In the genomic region with DNA sequence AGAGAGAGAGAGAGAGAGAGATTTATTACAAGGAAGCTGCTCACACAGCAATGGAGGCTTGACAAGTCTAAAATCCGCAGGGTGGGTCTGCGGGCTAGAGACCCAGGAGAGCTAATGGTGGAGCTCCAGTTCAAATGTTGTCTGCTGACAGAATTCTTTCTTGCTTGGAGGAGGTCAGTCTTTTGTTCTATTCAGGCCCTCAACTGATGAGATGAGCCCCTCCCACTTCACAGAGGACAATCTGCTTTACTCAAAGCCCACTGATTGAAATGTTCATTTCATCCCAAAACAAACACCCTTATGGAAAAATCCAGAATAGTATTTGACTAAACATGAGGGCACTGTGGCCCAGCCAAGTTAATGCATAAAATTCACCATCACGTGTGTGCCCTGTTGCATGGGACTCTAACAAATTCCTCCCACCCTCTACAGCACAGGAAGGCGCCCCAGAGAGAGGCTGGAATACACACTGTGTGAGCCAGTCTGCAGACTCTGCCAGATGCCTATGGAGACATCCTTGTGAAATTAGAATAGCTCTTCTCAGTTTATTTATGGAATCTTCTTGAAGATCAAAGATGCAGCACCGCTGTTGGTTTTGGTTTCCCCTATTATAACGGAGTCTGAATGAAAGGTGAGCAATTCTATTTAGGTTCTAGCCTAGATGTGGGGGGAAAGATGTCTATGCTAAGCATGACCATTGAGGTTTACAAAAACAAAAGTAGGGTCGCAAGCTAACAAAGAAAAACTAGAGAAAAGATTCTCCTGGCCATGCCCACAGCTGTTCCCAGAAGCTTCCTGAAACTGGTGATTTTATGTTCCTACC, we compare ENCODE assay signal across 22 cellular contexts.
DNase-seq lines count a peak whose midpoint lies in the region; ATAC-seq and TF ChIP-seq lines count a peak whose summit lies in the region.
"Had no signal": no experiment of that assay in that cellular context is flagged by ENCODE, and none has a peak within 500 bp of the region (broad histone marks: within the 10 kb centered on the region; RNA-seq: fewer than 3 reads in every experiment).

No MANE protein-coding gene starts in this region.

- no peaks in the 10 kb centered on the region for H3K36me3 ChIP-seq in HEK293 (ENCODE audit: control insufficient read depth in 2 of 2, insufficient read depth in 1 of 2, low read length in 2 of 2)
- H3K36me3 ChIP-seq: SJSA1, thoracic aorta had no signal

- TF ChIP-seq CTCF in HEK293 (tag by site-specific recombination; IDR thresholded peaks at IDR 0.05): no peak
- TF ChIP-seq CTCF in progenitor cell of endocrine pancreas (IDR thresholded peaks at IDR 0.05; ENCODE audit: unreplicated experiment): no peak
- no peak for TF ChIP-seq CTCF in GM20000 (IDR thresholded peaks at IDR 0.05; ENCODE audit: extremely low read depth, missing control alignments)

- DNase-seq in progenitor cell of endocrine pancreas (ENCODE audit: low spot score, unreplicated experiment) (no peak), GM20000 (ENCODE audit: low spot score) (no peak), GDM1 (lab: John Stamatoyannopoulos, UW) (no peak), DMS 273 treated with DMSO at 0.1 percent for 48 hours (lab: John Stamatoyannopoulos, UW) (no peak)
- DNase-seq: activated CD4-positive, alpha-beta T cell treated with anti-CD3 and anti-CD28 coated beads for 4 hours; glutamatergic neuron; GOT3; NCI-H187; NCI-H446 treated with DMSO at 0.1 percent for 48 hours; PC-3; right cardiac atrium; T-helper 9 cell had no signal

- H3K4me1 ChIP-seq in HEK293 (ENCODE audit: control insufficient read depth, insufficient read depth, low read length): no peaks in the 10 kb centered on the region
- H3K4me1 ChIP-seq: SJSA1 had no signal

- no peak overlapping the region for H3K27ac ChIP-seq in HEK293 (ENCODE audit: extremely low read depth, low read depth, low read length)
- H3K27ac ChIP-seq: SJSA1, thoracic aorta had no signal

- no peak overlapping the region for H3K4me3 ChIP-seq in HEK293 (ENCODE audit: low read depth, low read length)
- H3K4me3 ChIP-seq: SJSA1, thoracic aorta had no signal

- peaks cover 14% of the 10 kb centered on the region for H3K27me3 Mint-ChIP-seq in progenitor cell of endocrine pancreas
- peaks cover 12% of the 10 kb centered on the region for H3K27me3 Mint-ChIP-seq in activated T-helper 17 cell treated with anti-CD3 and anti-CD28 coated beads, Interleukin-2, amount 50 U/mL, for 72 hours

- peak; percentile 37 for ATAC-seq in GM19372 (IDR thresholded peaks at IDR 0.05; ENCODE audit: low read depth, unreplicated experiment)
- peak; percentile 33 for ATAC-seq in HG03457 (IDR thresholded peaks at IDR 0.05; ENCODE audit: unreplicated experiment)
- ATAC-seq in activated T-helper 17 cell treated with anti-CD3 and anti-CD28 coated beads, Interleukin-2, amount 50 U/mL, for 72 hours (replicated peaks): no peak
- ATAC-seq: activated naive CD4-positive, alpha-beta T cell treated with anti-CD3 and anti-CD28 coated beads, Interleukin-2, amount 50 U/mL, for 72 hours; esophagus mucosa; PC-3; right cardiac atrium had no signal

- POLR2A ChIA-PET in HEK293 (lab: Yijun Ruan, JAX): no interaction called here

- peak overlapping the region; percentile 73 for H3K27ac Mint-ChIP-seq in progenitor cell of endocrine pancreas
- no peak overlapping the region for H3K27ac Mint-ChIP-seq in activated T-helper 17 cell treated with anti-CD3 and anti-CD28 coated beads, Interleukin-2, amount 50 U/mL, for 72 hours
- H3K27ac Mint-ChIP-seq: activated naive CD4-positive, alpha-beta T cell treated with anti-CD3 and anti-CD28 coated beads, Interleukin-2, amount 50 U/mL, for 72 hours; memory B cell had no signal

- H3K9me3 Mint-ChIP-seq in progenitor cell of endocrine pancreas (ENCODE audit: low read depth): peaks cover 5% of the 10 kb centered on the region
- peaks cover 7% of the 10 kb centered on the region for H3K9me3 Mint-ChIP-seq in activated T-helper 17 cell treated with anti-CD3 and anti-CD28 coated beads, Interleukin-2, amount 50 U/mL, for 72 hours

- peaks cover 7% of the 10 kb centered on the region for H3K4me1 Mint-ChIP-seq in progenitor cell of endocrine pancreas (ENCODE audit: low read depth)
- peaks cover under 1% of the 10 kb centered on the region for H3K4me1 Mint-ChIP-seq in activated T-helper 17 cell treated with anti-CD3 and anti-CD28 coated beads, Interleukin-2, amount 50 U/mL, for 72 hours

- CTCF ChIA-PET in HEK293 (lab: Yijun Ruan, JAX): interaction anchor here (0.6 to 7.0 kb wide), 4 partner anchors 8 to 153 kb away, joined by 3 to 43 read pairs (median 4); no protein-coding TSS in a partner anchor

- H3K36me3 Mint-ChIP-seq in progenitor cell of endocrine pancreas (ENCODE audit: insufficient read depth): no peaks in the 10 kb centered on the region
- no peaks in the 10 kb centered on the region for H3K36me3 Mint-ChIP-seq in activated T-helper 17 cell treated with anti-CD3 and anti-CD28 coated beads, Interleukin-2, amount 50 U/mL, for 72 hours (ENCODE audit: low read depth)
- H3K36me3 Mint-ChIP-seq: brain had no signal

- no peaks in the 10 kb centered on the region for H3K9me3 ChIP-seq in HEK293 (ENCODE audit: control insufficient read depth, insufficient read depth, low read depth, low read length)
- H3K9me3 ChIP-seq: SJSA1, thoracic aorta had no signal

- H3K4me3 Mint-ChIP-seq in progenitor cell of endocrine pancreas (ENCODE audit: low read depth): no peak overlapping the region
- H3K4me3 Mint-ChIP-seq in activated T-helper 17 cell treated with anti-CD3 and anti-CD28 coated beads, Interleukin-2, amount 50 U/mL, for 72 hours: no peak overlapping the region
- H3K4me3 Mint-ChIP-seq: brain, memory B cell had no signal

TF ChIP-seq in HEK293, 187 proteins besides CTCF, POLR2A, EP300 and RAD21:
- TF ChIP-seq, protein P1, sequence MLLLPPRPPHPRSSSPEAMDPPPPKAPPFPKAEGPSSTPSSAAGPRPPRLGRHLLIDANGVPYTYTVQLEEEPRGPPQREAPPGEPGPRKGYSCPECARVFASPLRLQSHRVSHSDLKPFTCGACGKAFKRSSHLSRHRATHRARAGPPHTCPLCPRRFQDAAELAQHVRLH (tag by site-specific recombination; IDR thresholded peaks at IDR 0.05): no peak
- TF ChIP-seq ZSCAN23 (tag by site-specific recombination; IDR thresholded peaks at IDR 0.05) (no peak), HOXA7 (CRISPR knock-in tag; IDR thresholded peaks at IDR 0.05; ENCODE audit: borderline replicate concordance) (no peak), ZFP37 (tag by site-specific recombination; IDR thresholded peaks at IDR 0.05) (no peak), ZNF10 (tag by site-specific recombination; IDR thresholded peaks at IDR 0.05) (peak; percentile 91), ZNF112 (tag by site-specific recombination; IDR thresholded peaks at IDR 0.05) (no peak), ZNF433 (tag by site-specific recombination; IDR thresholded peaks at IDR 0.05; ENCODE audit: low read depth) (no peak)
